In genomic region chr7:2151801-2152612, GRCh38 we compare ENCODE assay signal across 21 cellular contexts.
DNase-seq lines count a peak whose midpoint lies in the region; ATAC-seq and TF ChIP-seq lines count a peak whose summit lies in the region.
"Had no signal": no experiment of that assay in that cellular context is flagged by ENCODE, and none has a peak within 500 bp of the region (broad histone marks: within the 10 kb centered on the region; RNA-seq: fewer than 3 reads in every experiment).

No MANE protein-coding gene starts in this region.

- H3K36me3 Mint-ChIP-seq in natural killer cell treated with Interleukin-12 subunit alpha and Interleukin-12 subunit beta and Interleukin-15 and Interleukin-18, amount 100 ng/mL, for 72 hours: no peaks in the 10 kb centered on the region
- H3K36me3 Mint-ChIP-seq in natural killer cell (no peaks in the 10 kb centered on the region), WTC11 (no peaks in the 10 kb centered on the region), nephron progenitor cell (ENCODE audit: low read depth) (peaks cover 29% of the 10 kb centered on the region)
- H3K36me3 Mint-ChIP-seq: activated naive CD4-positive, alpha-beta T cell treated with anti-CD3 and anti-CD28 coated beads, Interleukin-2, amount 50 U/mL, for 72 hours had no signal

- no peaks in the 10 kb centered on the region for H3F3A ChIP-seq in PC-3 (ENCODE audit: low read length, unreplicated experiment)

- TF ChIP-seq CTCF in natural killer cell (IDR thresholded peaks at IDR 0.05): no peak
- TF ChIP-seq CTCF in WTC11 (IDR thresholded peaks at IDR 0.05): no peak
- no peak for TF ChIP-seq CTCF in nephron progenitor cell (IDR thresholded peaks at IDR 0.05)
- TF ChIP-seq CTCF in GM13976 (IDR thresholded peaks at IDR 0.05; ENCODE audit: borderline replicate concordance, control extremely low read depth, extremely low read depth, insufficient read depth, missing control alignments): no peak
- no peak for TF ChIP-seq CTCF in PC-3 (conservative IDR thresholded peaks at IDR 0.05; ENCODE audit: low read depth, low read length)

- H3K36me3 ChIP-seq in PC-3 (ENCODE audit: low read depth, low read length): no peaks in the 10 kb centered on the region
- H3K36me3 ChIP-seq: gastrocnemius medialis, uterus had no signal

- no peak overlapping the region for H3K4me2 ChIP-seq in PC-3 (ENCODE audit: low read length)

- ATAC-seq in natural killer cell treated with Interleukin-12 subunit alpha and Interleukin-12 subunit beta and Interleukin-15 and Interleukin-18, amount 100 ng/mL, for 72 hours: no peak
- ATAC-seq in natural killer cell (no peak), WTC11 (no peak), PC-3 (no peak)
- ATAC-seq: activated naive CD4-positive, alpha-beta T cell treated with anti-CD3 and anti-CD28 coated beads, Interleukin-2, amount 50 U/mL, for 72 hours; effector memory CD8-positive, alpha-beta T cell; sciatic nerve had no signal

- H3K4me1 ChIP-seq in PC-3 (ENCODE audit: insufficient read depth, low read length): peaks cover 3% of the 10 kb centered on the region
- H3K4me1 ChIP-seq: HAP-1, uterus had no signal

- in situ Hi-C loops in GM13976 (cut with MboI; ENCODE audit: low sequenced_read_pairs, unreplicated experiment): no loop called here

- BruUV-seq in PC-3 (replicated peaks; lab: Mats Ljungman, UMichigan): no TSS peak

- no peak overlapping the region for H3K27ac Mint-ChIP-seq in natural killer cell treated with Interleukin-12 subunit alpha and Interleukin-12 subunit beta and Interleukin-15 and Interleukin-18, amount 100 ng/mL, for 72 hours
- no peak overlapping the region for H3K27ac Mint-ChIP-seq in natural killer cell
- H3K27ac Mint-ChIP-seq in WTC11: peak overlapping the region; percentile 4; the same call in 1 of the 2 replicates
- H3K27ac Mint-ChIP-seq in nephron progenitor cell: peak overlapping the region; percentile 22
- H3K27ac Mint-ChIP-seq: activated naive CD4-positive, alpha-beta T cell treated with anti-CD3 and anti-CD28 coated beads, Interleukin-2, amount 50 U/mL, for 72 hours; memory B cell had no signal

- H3K9me3 ChIP-seq in PC-3 (ENCODE audit: low read length): no peaks in the 10 kb centered on the region
- H3K9me3 ChIP-seq: esophagus muscularis mucosa, gastrocnemius medialis, HAP-1, Peyer's patch, uterus had no signal

- POLR2A ChIA-PET in WTC11 (lab: Charles Lee): no interaction called here
- POLR2A ChIA-PET in PC-3 (lab: Charles Lee; ENCODE audit: unreplicated experiment): no interaction called here

- no peaks in the 10 kb centered on the region for H3K27me3 Mint-ChIP-seq in natural killer cell treated with Interleukin-12 subunit alpha and Interleukin-12 subunit beta and Interleukin-15 and Interleukin-18, amount 100 ng/mL, for 72 hours
- no peaks in the 10 kb centered on the region for H3K27me3 Mint-ChIP-seq in natural killer cell (ENCODE audit: low read depth in 2 of 2)
- H3K27me3 Mint-ChIP-seq in WTC11 (ENCODE audit: low read depth): no peaks in the 10 kb centered on the region
- H3K27me3 Mint-ChIP-seq in nephron progenitor cell (ENCODE audit: low read depth, poor library complexity): no peaks in the 10 kb centered on the region
- H3K27me3 Mint-ChIP-seq: CD4-positive, CD25-positive, alpha-beta regulatory T cell; effector memory CD8-positive, alpha-beta T cell; memory B cell had no signal

- CTCF ChIA-PET in WTC11 (lab: Charles Lee): interaction anchor here (0.9 kb wide), 1 partner anchor 43 kb away, joined by 5 read pairs; no protein-coding TSS in a partner anchor
- CTCF ChIA-PET in PC-3 (lab: Charles Lee): no interaction called here

- H3K9me3 Mint-ChIP-seq in natural killer cell treated with Interleukin-12 subunit alpha and Interleukin-12 subunit beta and Interleukin-15 and Interleukin-18, amount 100 ng/mL, for 72 hours: no peaks in the 10 kb centered on the region
- no peaks in the 10 kb centered on the region for H3K9me3 Mint-ChIP-seq in natural killer cell
- no peaks in the 10 kb centered on the region for H3K9me3 Mint-ChIP-seq in WTC11
- H3K9me3 Mint-ChIP-seq in nephron progenitor cell: no peaks in the 10 kb centered on the region
- H3K9me3 Mint-ChIP-seq: activated naive CD4-positive, alpha-beta T cell treated with anti-CD3 and anti-CD28 coated beads, Interleukin-2, amount 50 U/mL, for 72 hours; CD4-positive, CD25-positive, alpha-beta regulatory T cell; effector memory CD8-positive, alpha-beta T cell; memory B cell had no signal

- H3K9me2 ChIP-seq in PC-3 (replicated peaks; ENCODE audit: low read length): no peaks in the 10 kb centered on the region

- no peak overlapping the region for H3K4me3 Mint-ChIP-seq in natural killer cell treated with Interleukin-12 subunit alpha and Interleukin-12 subunit beta and Interleukin-15 and Interleukin-18, amount 100 ng/mL, for 72 hours
- H3K4me3 Mint-ChIP-seq in natural killer cell (no peak overlapping the region), WTC11 (no peak overlapping the region), nephron progenitor cell (no peak overlapping the region)
- H3K4me3 Mint-ChIP-seq: CD4-positive, CD25-positive, alpha-beta regulatory T cell; effector memory CD8-positive, alpha-beta T cell; memory B cell had no signal

- no peaks in the 10 kb centered on the region for H3K79me2 ChIP-seq in PC-3 (ENCODE audit: low read length)

- H3K4me3 ChIP-seq in PC-3 (ENCODE audit: low read length): no peak overlapping the region
- H3K4me3 ChIP-seq: esophagus muscularis mucosa, gastrocnemius medialis, HAP-1, Peyer's patch, uterus had no signal

- no peak overlapping the region for H2AFZ ChIP-seq in PC-3 (ENCODE audit: low read length)

- intact Hi-C loops in natural killer cell (cut with micrococcal nuclease): no loop called here
- intact Hi-C loops in PC-3 (cut with micrococcal nuclease): no loop called here

- DNase-seq in natural killer cell treated with Interleukin-12 subunit alpha and Interleukin-12 subunit beta and Interleukin-15 and Interleukin-18, amount 100 ng/mL, for 72 hours (ENCODE audit: low spot score): peak; percentile 56
- DNase-seq in natural killer cell: no peak
- DNase-seq in WTC11 (ENCODE audit: low spot score): no peak
- no peak for DNase-seq in nephron progenitor cell
- DNase-seq in GM13976 (ENCODE audit: low spot score): no peak
- DNase-seq in stimulated activated CD4-positive, alpha-beta T cell treated with anti-CD3 and anti-CD28 coated beads, Interleukin-4, amount 100 ng/mL, for 24 hours: no peak
- DNase-seq in PC-3: no peak
- DNase-seq: activated CD4-positive, alpha-beta T cell treated with anti-CD3 and anti-CD28 coated beads, Interleukin-2, amount 50 U/mL, for 1 hour; CD4-positive, CD25-positive, alpha-beta regulatory T cell; DMS 273 treated with DMSO at 0.1 percent for 48 hours; effector memory CD8-positive, alpha-beta T cell; gastrocnemius medialis; KBM-7; NCI-H187; Peyer's patch; uterus had no signal

- H3K27me3 ChIP-seq in PC-3 (ENCODE audit: low read length): no peaks in the 10 kb centered on the region
- H3K27me3 ChIP-seq: esophagus muscularis mucosa, gastrocnemius medialis, Peyer's patch, uterus had no signal

- H3K4me1 Mint-ChIP-seq in natural killer cell treated with Interleukin-12 subunit alpha and Interleukin-12 subunit beta and Interleukin-15 and Interleukin-18, amount 100 ng/mL, for 72 hours (ENCODE audit: low read depth in 2 of 2): peaks cover 0 to 2% of the 10 kb centered on the region in 2 donors
- H3K4me1 Mint-ChIP-seq in natural killer cell: peaks cover 0 to 10% of the 10 kb centered on the region in 2 donors
- peaks cover 10% of the 10 kb centered on the region for H3K4me1 Mint-ChIP-seq in WTC11
- H3K4me1 Mint-ChIP-seq in nephron progenitor cell: peaks cover 59% of the 10 kb centered on the region

- peaks cover 3% of the 10 kb centered on the region; the same call in 1 of the 2 replicates for H4K20me1 ChIP-seq in PC-3 (ENCODE audit: low read length)

- H3K9ac ChIP-seq in PC-3 (ENCODE audit: low read length): no peak overlapping the region

- no peak overlapping the region for H3K27ac ChIP-seq in PC-3 (ENCODE audit: low read length)
- H3K27ac ChIP-seq: esophagus muscularis mucosa, gastrocnemius medialis, Peyer's patch, uterus had no signal

TF ChIP-seq in WTC11, 78 proteins besides CTCF, POLR2A, EP300 and RAD21:
- no peak for TF ChIP-seq SMAD4 (CRISPR knock-in tag; IDR thresholded peaks at IDR 0.05)

Comparison
In these comparisons a context has a peak if more than half of its experiments do, and no peak if none do; other contexts are left out.
1. H3K27ac Mint-ChIP-seq: peak in WTC11 (single experiment) and nephron progenitor cell (single experiment); none in natural killer cell treated with Interleukin-12 subunit alpha and Interleukin-12 subunit beta and Interleukin-15 and Interleukin-18, amount 100 ng/mL, for 72 hours (0 of 2) and natural killer cell (0 of 2).